In genomic region chr14:101065696-101066694, GRCh38 we compare ENCODE assay signal across 28 cellular contexts.
DNase-seq lines count a peak whose midpoint lies in the region; ATAC-seq, FAIRE-seq and TF ChIP-seq lines count a peak whose summit lies in the region.
"Had no signal": no experiment of that assay in that cellular context is flagged by ENCODE, and none has a peak within 500 bp of the region (broad histone marks: within the 10 kb centered on the region; RNA-seq: fewer than 3 reads in every experiment).

No MANE protein-coding gene starts in this region.

- H3K9me3 ChIP-seq in right lobe of liver (no peaks in the 10 kb centered on the region), HepG2 (ENCODE audit: low read length) (no peaks in the 10 kb centered on the region)
- H3K9me3 ChIP-seq: esophagus muscularis mucosa, heart right ventricle, MG63 had no signal

- H3K9ac ChIP-seq in HepG2 (ENCODE audit: insufficient read depth, low read depth, low read length), result no peak overlapping the region

- TF ChIP-seq RAD21 in HepG2 (CRISPR knock-in tag; IDR thresholded peaks at IDR 0.05), result no peak

- no TSS peak for BruUV-seq in HepG2 (replicated peaks; lab: Mats Ljungman, UMichigan)

- FAIRE-seq in HepG2 (lab: Jason Lieb, UNC), result no peak
- FAIRE-seq: astrocyte, GM12892, RCC 7860 had no signal

- POLR2A ChIA-PET in HepG2 (lab: Yijun Ruan, JAX), result no interaction called here

- TF ChIP-seq POLR2A in right lobe of liver (IDR thresholded peaks at IDR 0.05) (no peak), HepG2 (IDR thresholded peaks at IDR 0.05; ENCODE audit: insufficient read depth in 1 of 2, low read depth in 2 of 2, low read length in 2 of 2) (no peak)

- no peaks in the 10 kb centered on the region for H3K36me3 ChIP-seq in right lobe of liver
- no peaks in the 10 kb centered on the region for H3K36me3 ChIP-seq in HepG2 (replicated peaks in 1 of 2; ENCODE audit: control insufficient read depth in 1 of 2, insufficient read depth in 2 of 2, low read length in 2 of 2)
- H3K36me3 ChIP-seq: esophagus muscularis mucosa, heart right ventricle, MG63 had no signal

- H3K27ac ChIP-seq in right lobe of liver (no peak overlapping the region), HepG2 (ENCODE audit: extremely low read length, insufficient read depth, low read length) (no peak overlapping the region)
- H3K27ac ChIP-seq: 22Rv1, esophagus muscularis mucosa, foreskin keratinocyte, heart right ventricle had no signal

- peak; percentile 25 for DNase-seq in DMS79 treated with DMSO at 0.1 percent for 48 hours (lab: John Stamatoyannopoulos, UW)
- no peak for DNase-seq in DMS79 (lab: John Stamatoyannopoulos, UW)
- peak in 2 of 3 donors; percentile 18 to 33 for DNase-seq in right lobe of liver
- no peak for DNase-seq in HepG2 (ENCODE audit: low spot score)
- DNase-seq in posterior vena cava (ENCODE audit: low spot score), result peak; percentile 57
- no peak for DNase-seq in HT-29 (ENCODE audit: low spot score)
- no peak for DNase-seq in COLO829 (ENCODE audit: low spot score)
- no peak for DNase-seq in activated CD4-positive, alpha-beta T cell treated with anti-CD3 and anti-CD28 coated beads for 4 hours
- DNase-seq: activated CD8-positive, alpha-beta T cell treated with anti-CD3 and anti-CD28 coated beads for 36 hours; activated naive CD4-positive, alpha-beta T cell; activated T-cell treated with anti-CD3 and anti-CD28 coated beads for 4 hours; caudate nucleus; CD4-positive, CD25-positive, alpha-beta regulatory T cell; foreskin keratinocyte; heart right ventricle; KG1; mesenchymal stem cell; MG63; NCI-H1417 treated with DMSO at 0.1 percent for 48 hours; NCI-H2081 treated with DMSO at 0.1 percent for 48 hours; NCI-H226 had no signal

- WGBS in right lobe of liver (ENCODE audit: insufficient coverage, low coverage, low lambda C conversion rate, missing lambda C conversion rate), result 68% methylated on average over 6 of the region's 43 CpGs
- 56% methylated on average over 28 of the region's 43 CpGs for WGBS in HepG2 (ENCODE audit: low lambda C conversion rate)

- TF ChIP-seq EP300 in HepG2 (IDR thresholded peaks at IDR 0.05; ENCODE audit: low read depth in 2 of 2, low read length in 2 of 2), result no peak
- TF ChIP-seq EP300 in HepG2 (CRISPR knock-in tag; IDR thresholded peaks at IDR 0.05; ENCODE audit: borderline replicate concordance), result no peak

- H3K27me3 ChIP-seq in right lobe of liver (no peaks in the 10 kb centered on the region), HepG2 (ENCODE audit: control insufficient read depth in 1 of 2, insufficient read depth in 2 of 2, low read length in 2 of 2) (peaks cover 17 to 92% of the 10 kb centered on the region in 2 experiments)
- H3K27me3 ChIP-seq: foreskin keratinocyte, MG63 had no signal

- H4K20me1 ChIP-seq in HepG2 (ENCODE audit: insufficient read depth, low read length), result no peaks in the 10 kb centered on the region

- H3K4me1 ChIP-seq in right lobe of liver (no peaks in the 10 kb centered on the region), HepG2 (ENCODE audit: insufficient read depth, low read length) (no peaks in the 10 kb centered on the region)
- H3K4me1 ChIP-seq: esophagus muscularis mucosa, foreskin keratinocyte, heart right ventricle had no signal

- no peak overlapping the region for H2AFZ ChIP-seq in HepG2 (ENCODE audit: low read length)

- CTCF ChIA-PET in HepG2 (lab: Yijun Ruan, JAX; ENCODE audit: low intra/inter-chr PET ratio, low total read pairs), result no interaction called here

- in situ Hi-C loops in HepG2 (cut with HindIII; ENCODE audit: extremely low pct_ligation_motif_present, low pct_unique_long_range_greater_than_20kb), result loop anchor here (5.0 kb wide), 1 partner anchor 159 kb away; no protein-coding TSS in a partner anchor

- TF ChIP-seq CTCF in right lobe of liver (IDR thresholded peaks at IDR 0.05), result no peak
- no peak for TF ChIP-seq CTCF in HepG2 (CRISPR knock-in tag; IDR thresholded peaks at IDR 0.05)

- H3K79me2 ChIP-seq in HepG2 (ENCODE audit: insufficient read depth, low read length), result no peaks in the 10 kb centered on the region

- H3K4me3 ChIP-seq in right lobe of liver, result no peak overlapping the region
- no peak overlapping the region for H3K4me3 ChIP-seq in HepG2 (replicated peaks in 1 of 3; ENCODE audit: insufficient read depth in 1 of 3, low read depth in 2 of 3, low read length in 3 of 3)
- H3K4me3 ChIP-seq: esophagus muscularis mucosa, heart right ventricle, MG63, smooth muscle cell had no signal

- H3K4me2 ChIP-seq in HepG2 (ENCODE audit: low read depth, low read length), result no peak overlapping the region
- H3K4me2 ChIP-seq: smooth muscle cell had no signal

- ATAC-seq in right lobe of liver (no peak), HepG2 (no peak)
- ATAC-seq: activated CD8-positive, alpha-beta T cell treated with anti-CD3 and anti-CD28 coated beads for 36 hours; foreskin keratinocyte; heart right ventricle; left colon had no signal

- intact Hi-C loops in right lobe of liver (cut with DNase I), result no loop called here
- intact Hi-C loops in HepG2 (cut with micrococcal nuclease; ENCODE audit: unreplicated experiment), result no loop called here
- intact Hi-C loops in posterior vena cava (cut with DNase I), result loop anchor here in 1 of 2 donors (5.0 kb wide), 1 partner anchor 1456 kb away; no protein-coding TSS in a partner anchor

TF ChIP-seq in HepG2, 621 proteins besides CTCF, POLR2A, EP300 and RAD21:
- TF ChIP-seq ATF4 (CRISPR knock-in tag; IDR thresholded peaks at IDR 0.05), result no peak
TF ChIP-seq in HepG2: peak in this region for 0.

Comparison
In these comparisons a context has a peak if more than half of its experiments do, and no peak if none do; other contexts are left out.
1. DNase-seq: peak in DMS79 treated with DMSO at 0.1 percent for 48 hours (single experiment), right lobe of liver (2 of 3) and posterior vena cava (single experiment); none in DMS79 (single experiment), HepG2 (single experiment), HT-29 (single experiment), COLO829 (single experiment) and activated CD4-positive, alpha-beta T cell treated with anti-CD3 and anti-CD28 coated beads for 4 hours (0 of 2).